In genomic region chr13:95937700-95938320, GRCh38 we compare ENCODE assay signal across 1 cellular context.
TF ChIP-seq lines count a peak whose summit lies in the region.

No MANE protein-coding gene starts in this region.

TF ChIP-seq in GM12878, 131 proteins besides CTCF, POLR2A, EP300 and RAD21 (continued from another document):
- TF ChIP-seq ZNF687 (IDR thresholded peaks at IDR 0.05), result peak; percentile 60
- peak; percentile 13 for TF ChIP-seq MEF2B (IDR thresholded peaks at IDR 0.05; ENCODE audit: partially characterized antibody, poor library complexity, severe bottlenecking)
- TF ChIP-seq SUZ12 (IDR thresholded peaks at IDR 0.05; ENCODE audit: unreplicated experiment), result no peak
